ENCODE assay signal across 25 cellular contexts in the genomic region with DNA sequence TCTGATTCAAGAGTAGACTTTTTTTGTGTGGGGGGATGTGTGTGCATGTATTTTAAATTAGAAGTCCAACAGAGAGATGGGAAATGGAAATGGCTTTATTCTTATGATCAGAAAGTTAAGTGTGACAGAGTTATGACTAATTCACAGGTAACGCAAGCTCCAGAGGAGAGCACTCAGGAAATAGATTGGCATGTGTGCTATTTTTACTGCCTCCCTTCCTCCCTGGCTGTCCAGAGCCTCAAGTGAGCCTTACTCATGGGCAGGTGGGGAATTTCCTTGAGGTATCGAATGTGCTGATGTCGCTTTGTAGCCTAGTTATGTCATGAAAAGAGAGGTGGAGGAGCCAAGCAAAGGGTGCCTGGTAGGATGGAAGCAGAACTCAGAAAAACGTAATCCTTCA.
DNase-seq lines count a peak whose midpoint lies in the region; FAIRE-seq and TF ChIP-seq lines count a peak whose summit lies in the region.
"Had no signal": no experiment of that assay in that cellular context is flagged by ENCODE, and none has a peak within 500 bp of the region (broad histone marks: within the 10 kb centered on the region; RNA-seq: fewer than 3 reads in every experiment).

No MANE protein-coding gene starts in this region.

- TF ChIP-seq CTCF in GM20000 (IDR thresholded peaks at IDR 0.05; ENCODE audit: extremely low read depth, missing control alignments): no peak
- no peak for TF ChIP-seq CTCF in glutamatergic neuron (IDR thresholded peaks at IDR 0.05; ENCODE audit: partially characterized antibody, unreplicated experiment)

- H3K9me3 Mint-ChIP-seq in glutamatergic neuron (ENCODE audit: unreplicated experiment): peaks cover 2% of the 10 kb centered on the region

- FAIRE-seq in H54 (lab: Jason Lieb, UNC): peak; percentile 83
- FAIRE-seq: small intestine had no signal

- TF ChIP-seq POLR2A in H54 (IDR thresholded peaks at IDR 0.05; ENCODE audit: low read depth, low read length): no peak

- no peaks in the 10 kb centered on the region for H3K4me1 Mint-ChIP-seq in glutamatergic neuron (ENCODE audit: low read depth, unreplicated experiment)
- H3K4me1 Mint-ChIP-seq: CD14-positive monocyte, neural crest cell had no signal

- no peaks in the 10 kb centered on the region for H3K27me3 Mint-ChIP-seq in glutamatergic neuron (ENCODE audit: unreplicated experiment)

- H3K27ac Mint-ChIP-seq in glutamatergic neuron (ENCODE audit: unreplicated experiment): no peak overlapping the region
- H3K27ac Mint-ChIP-seq: CD14-positive monocyte, mesothelial cell of epicardium had no signal

- no peak overlapping the region for H3K4me3 Mint-ChIP-seq in glutamatergic neuron (ENCODE audit: unreplicated experiment)
- H3K4me3 Mint-ChIP-seq: CD14-positive monocyte, mesothelial cell of epicardium, neural crest cell had no signal

- no peaks in the 10 kb centered on the region for H3K36me3 Mint-ChIP-seq in glutamatergic neuron (ENCODE audit: unreplicated experiment)
- H3K36me3 Mint-ChIP-seq: CD14-positive monocyte, mesothelial cell of epicardium had no signal

- DNase-seq in 8988T (peak; percentile 32), H54 (ENCODE audit: insufficient read length, low spot score) (peak; percentile 15), SW480 (ENCODE audit: low spot score) (peak; percentile 61), islet precursor cell (peak; percentile 76), GM20000 (ENCODE audit: low spot score) (no peak), glutamatergic neuron (no peak), activated gamma-delta T cell (lab: John Stamatoyannopoulos, UW) (no peak), medulla oblongata (ENCODE audit: extremely low spot score) (no peak)
- DNase-seq: activated CD4-positive, alpha-beta T cell treated with anti-CD3 and anti-CD28 coated beads, Interleukin-2, amount 50 U/mL, for 48 hours; activated naive CD4-positive, alpha-beta T cell; activated T-cell treated with anti-CD3 and anti-CD28 coated beads for 4 hours; anterior cingulate cortex; DMS153; effector memory CD4-positive, alpha-beta T cell; heart right ventricle; NCI-H1105; NCI-H2081 treated with DMSO at 0.1 percent for 48 hours; NCI-H510A treated with DMSO at 0.1 percent for 48 hours; psoas muscle; SHP77 treated with DMSO at 0.1 percent for 48 hours; small intestine; stimulated activated CD4-positive, alpha-beta T cell treated with anti-CD3 and anti-CD28 coated beads, Interleukin-4, amount 100 ng/mL, for 1 hour had no signal

Comparison
In these comparisons a context has a peak if more than half of its experiments do, and no peak if none do; other contexts are left out.
1. DNase-seq: peak in 8988T (single experiment), H54 (single experiment), SW480 (single experiment) and islet precursor cell (single experiment); none in GM20000 (single experiment), glutamatergic neuron (single experiment), activated gamma-delta T cell (single experiment) and medulla oblongata (single experiment).